Comparison of ENCODE assay signal across 20 cellular contexts in genomic region chr5:39451293-39451692, GRCh38. TPM values are rescaled to one million over a fixed set of nuclear protein-coding genes. Genes with fewer than 3 reads are reported as not detected.
A peak's percentile ranks its signal among the peaks of the same experiment; 100 is the strongest.
DNase-seq lines count a peak whose midpoint lies in the region; TF ChIP-seq lines count a peak whose summit lies in the region.
"Had no signal": no experiment of that assay in that cellular context is flagged by ENCODE, and none has a peak within 500 bp of the region (broad histone marks: within the 10 kb centered on the region; RNA-seq: fewer than 3 reads in every experiment).

No MANE protein-coding gene starts in this region.

- no peaks in the 10 kb centered on the region for H3K79me1 ChIP-seq in mesenchymal stem cell (replicated peaks; ENCODE audit: low read length, poor library complexity, severe bottlenecking)

- dilution Hi-C loops in mammary epithelial cell (cut with HindIII; ENCODE audit: low sequenced_read_pairs), result no loop called here

- H3K9me3 ChIP-seq in mammary epithelial cell (replicated peaks; ENCODE audit: insufficient read depth, low read length) (no peaks in the 10 kb centered on the region), mesenchymal stem cell (ENCODE audit: control insufficient read depth, low read length) (no peaks in the 10 kb centered on the region), transverse colon (no peaks in the 10 kb centered on the region), SJCRH30 (replicated peaks) (no peaks in the 10 kb centered on the region)
- H3K9me3 ChIP-seq: BLaER1 had no signal

- H3K79me2 ChIP-seq in mammary epithelial cell (ENCODE audit: insufficient read depth, low read length), result no peaks in the 10 kb centered on the region

- DNase-seq in mammary epithelial cell, result no peak
- no peak for DNase-seq in MCF 10A (ENCODE audit: unreplicated experiment)
- no peak for DNase-seq in mesenchymal stem cell
- DNase-seq in transverse colon, result no peak
- no peak for DNase-seq in GM10266 (ENCODE audit: extremely low spot score)
- no peak for DNase-seq in NCI-H774 (lab: John Stamatoyannopoulos, UW)
- no peak for DNase-seq in SJCRH30
- DNase-seq: CD4-positive, alpha-beta memory T cell; DMS153; DMS79 treated with DMSO at 0.1 percent for 48 hours; GF-D8; GM23248; HCEC 1CT; HFFc6 had no signal

- in situ Hi-C loops in mammary epithelial cell (cut with MboI; ENCODE audit: low sequenced_read_pairs in 2 of 2), result no loop called here
- in situ Hi-C loops in transverse colon (cut with MboI; ENCODE audit: low pct_ligation_motif_present in 1 of 4, low pct_unique_long_range_greater_than_20kb in 1 of 4, low sequenced_read_pairs in 3 of 4), result no loop called here

- TF ChIP-seq CTCF in mammary epithelial cell (conservative IDR thresholded peaks at IDR 0.05 in 1 of 2, IDR thresholded peaks at IDR 0.05 in 1 of 2; ENCODE audit: extremely low read depth in 1 of 2, insufficient read depth in 1 of 2, low read depth in 1 of 2, low read length in 2 of 2), result no peak
- no peak for TF ChIP-seq CTCF in MCF 10A (IDR thresholded peaks at IDR 0.05; ENCODE audit: unreplicated experiment)
- no peak for TF ChIP-seq CTCF in VCaP (conservative IDR thresholded peaks at IDR 0.05)
- no peak for TF ChIP-seq CTCF in transverse colon (IDR thresholded peaks at IDR 0.05)
- TF ChIP-seq CTCF in GM10266 (IDR thresholded peaks at IDR 0.05; ENCODE audit: control insufficient read depth, insufficient read depth, low read depth, missing control alignments), result no peak

- H3K27me3 ChIP-seq in mammary epithelial cell (ENCODE audit: insufficient read depth, low read length) (no peaks in the 10 kb centered on the region), mesenchymal stem cell (ENCODE audit: control insufficient read depth in 1 of 2, insufficient read depth in 1 of 2, low read length in 2 of 2) (no peaks in the 10 kb centered on the region), transverse colon (no peaks in the 10 kb centered on the region), SJCRH30 (0 out of 2 replicates have a peak, but pooled peaks cover 2% of the 10 kb centered on the region)
- H3K27me3 ChIP-seq: BLaER1 had no signal

- H4K8ac ChIP-seq in mesenchymal stem cell (ENCODE audit: low read length), result no peak overlapping the region

- H3K4me1 ChIP-seq in mammary epithelial cell (ENCODE audit: insufficient read depth, low read length) (no peaks in the 10 kb centered on the region), mesenchymal stem cell (ENCODE audit: control insufficient read depth, insufficient read depth, low read depth, low read length) (peaks cover 2% of the 10 kb centered on the region), transverse colon (peaks cover 0 to 42% (median 10%) of the 10 kb centered on the region in 4 donors), SJCRH30 (peaks cover 16% of the 10 kb centered on the region)
- H3K4me1 ChIP-seq: BLaER1 had no signal

- no peaks in the 10 kb centered on the region for H4K20me1 ChIP-seq in mammary epithelial cell (ENCODE audit: insufficient read depth, low read length)
- H4K20me1 ChIP-seq: BLaER1 had no signal

- BruUV-seq in mammary epithelial cell (replicated peaks; lab: Mats Ljungman, UMichigan) (no TSS peak), MCF 10A (replicated peaks; lab: Mats Ljungman, UMichigan) (no TSS peak)

- peaks cover 11% of the 10 kb centered on the region for H3K27me3 Mint-ChIP-seq in MCF 10A (ENCODE audit: insufficient read depth, unreplicated experiment)

- H2AFZ ChIP-seq in mammary epithelial cell (ENCODE audit: low read depth, low read length) (peak overlapping the region; percentile 44), mesenchymal stem cell (ENCODE audit: low read depth, low read length) (no peak overlapping the region)
- H2AFZ ChIP-seq: GM23248 had no signal

- no peak overlapping the region for H3K4me3 Mint-ChIP-seq in MCF 10A (ENCODE audit: unreplicated experiment)
- H3K4me3 Mint-ChIP-seq: CD14-positive monocyte; CD4-positive, alpha-beta memory T cell; HFFc6; IgD-negative memory B cell had no signal

- H3K9ac ChIP-seq in mammary epithelial cell (ENCODE audit: insufficient read depth, low read length) (no peak overlapping the region), mesenchymal stem cell (ENCODE audit: low read length) (no peak overlapping the region)
- H3K9ac ChIP-seq: BLaER1, GM23248 had no signal

- no peak overlapping the region for H2BK120ac ChIP-seq in mesenchymal stem cell (ENCODE audit: low read depth, low read length)

- H3K27ac Mint-ChIP-seq in MCF 10A (ENCODE audit: low read depth, unreplicated experiment), result no peak overlapping the region
- H3K27ac Mint-ChIP-seq: CD14-positive monocyte; CD4-positive, alpha-beta memory T cell; HFFc6; IgD-negative memory B cell had no signal

- no peaks in the 10 kb centered on the region for H3K4me1 Mint-ChIP-seq in MCF 10A (ENCODE audit: insufficient read depth, unreplicated experiment)
- H3K4me1 Mint-ChIP-seq: CD4-positive, alpha-beta memory T cell had no signal

- H3K36me3 ChIP-seq in mammary epithelial cell (ENCODE audit: insufficient read depth, low read length) (no peaks in the 10 kb centered on the region), mesenchymal stem cell (ENCODE audit: control insufficient read depth in 1 of 2, insufficient read depth in 2 of 2, low read depth in 1 of 2, low read length in 2 of 2) (no peaks in the 10 kb centered on the region), transverse colon (no peaks in the 10 kb centered on the region), SJCRH30 (no peaks in the 10 kb centered on the region)
- H3K36me3 ChIP-seq: BLaER1 had no signal

- TF ChIP-seq EP300 in transverse colon (IDR thresholded peaks at IDR 0.05; ENCODE audit: low read depth), result no peak

- H2BK15ac ChIP-seq in mesenchymal stem cell (ENCODE audit: low read depth, poor library complexity, severe bottlenecking), result no peak overlapping the region

- no peaks in the 10 kb centered on the region for H3K36me3 Mint-ChIP-seq in MCF 10A (ENCODE audit: insufficient read depth, unreplicated experiment)
- H3K36me3 Mint-ChIP-seq: CD14-positive monocyte; CD4-positive, alpha-beta memory T cell had no signal

- POLR2A ChIA-PET in MCF 10A (lab: Yijun Ruan, JAX), result no interaction called here

- H3K14ac ChIP-seq in mesenchymal stem cell (ENCODE audit: low read length in 2 of 2), result no peak overlapping the region

- CTCF ChIA-PET in mammary epithelial cell (lab: Charles Lee; ENCODE audit: low non-redundant PET) (no interaction called here), MCF 10A (lab: Yijun Ruan, JAX) (interaction anchor here (0.5 to 0.6 kb wide), 2 partner anchors 539 to 669 kb away, joined by 3 to 5 read pairs; no protein-coding TSS in a partner anchor)

- H3K4me3 ChIP-seq in mammary epithelial cell (replicated peaks in 1 of 3; ENCODE audit: insufficient read depth in 1 of 3, low read depth in 2 of 3, low read length in 3 of 3), result no peak overlapping the region
- no peak overlapping the region for H3K4me3 ChIP-seq in mesenchymal stem cell (ENCODE audit: insufficient read depth in 1 of 2, low read depth in 1 of 2, low read length in 2 of 2)
- no peak overlapping the region for H3K4me3 ChIP-seq in transverse colon
- no peak overlapping the region for H3K4me3 ChIP-seq in SJCRH30
- H3K4me3 ChIP-seq: BLaER1, GM12878, GM23248 had no signal

- WGBS in mammary epithelial cell (ENCODE audit: low coverage, missing lambda C conversion rate), result 12% methylated on average over 1 of the region's 1 CpG
- WGBS in mesenchymal stem cell, result no CpG with 5 or more reads among the region's 1 CpG
- WGBS in transverse colon (ENCODE audit: low coverage in 1 of 2), 2 donors, result 14 to 24% methylated on average over 1 of the region's 1 CpG

- H3K23ac ChIP-seq in mesenchymal stem cell (ENCODE audit: low read length in 2 of 2), result no peak overlapping the region

- no peak overlapping the region for H3K18ac ChIP-seq in mesenchymal stem cell (ENCODE audit: low read depth in 1 of 2, low read length in 2 of 2)

- peak overlapping the region; percentile 22 for H2AK5ac ChIP-seq in mesenchymal stem cell (ENCODE audit: low read length, severe bottlenecking)

- no peak for TF ChIP-seq POLR2A in transverse colon (IDR thresholded peaks at IDR 0.05)

- no peak overlapping the region for H2BK5ac ChIP-seq in mesenchymal stem cell (ENCODE audit: low read depth, low read length, poor library complexity, severe bottlenecking)

- no peak overlapping the region for H3K4ac ChIP-seq in mesenchymal stem cell (ENCODE audit: low read depth in 1 of 2, low read length in 2 of 2)

- intact Hi-C loops in mammary epithelial cell (cut with micrococcal nuclease), result no loop called here
- intact Hi-C loops in MCF 10A (cut with micrococcal nuclease), result no loop called here
- intact Hi-C loops in transverse colon (cut with DNase I; ENCODE audit: low total_unique reads), result no loop called here

- H3K27ac ChIP-seq in mammary epithelial cell (ENCODE audit: insufficient read depth, low read depth, low read length) (no peak overlapping the region), VCaP (peak overlapping the region; percentile 28), mesenchymal stem cell (ENCODE audit: low read length, poor library complexity, severe bottlenecking) (peak overlapping the region; percentile 69), transverse colon (peak overlapping the region in 3 of 4 donors; percentile 22 to 38 (median 34)), SJCRH30 (no peak overlapping the region)
- H3K27ac ChIP-seq: 22Rv1, BLaER1, GM23248 had no signal

- no peaks in the 10 kb centered on the region for H3K9me3 Mint-ChIP-seq in MCF 10A (ENCODE audit: unreplicated experiment)
- H3K9me3 Mint-ChIP-seq: CD14-positive monocyte; CD4-positive, alpha-beta memory T cell; HFFc6; IgD-negative memory B cell had no signal

- H2BK12ac ChIP-seq in mesenchymal stem cell (ENCODE audit: low read length in 2 of 2), result no peak overlapping the region

- no peak overlapping the region for H4K91ac ChIP-seq in mesenchymal stem cell (ENCODE audit: low read length)

- H3K4me2 ChIP-seq in mammary epithelial cell (ENCODE audit: insufficient read depth, low read depth, low read length), result no peak overlapping the region
- no peak overlapping the region for H3K4me2 ChIP-seq in mesenchymal stem cell (ENCODE audit: low read length, poor library complexity, severe bottlenecking)
- H3K4me2 ChIP-seq: BLaER1 had no signal

RNA-seq across cellular contexts. Expression of gene DAB2, which starts 26.5 kb away (rescaled TPM):
- total RNA-seq in mammary epithelial cell (10 to 100 TPM; 33.8 to 67.7 TPM), MCF 10A (2022) (0.68 and 2.1 TPM in 2 replicates), transverse colon (100 to 1,000 TPM in 1 of 4 donors, 10 to 100 TPM in 3; 34.4 to 143 (median 53.1) TPM)
- 16.0 TPM for polyA plus RNA-seq in mammary epithelial cell
- 28.2 TPM for polyA minus RNA-seq in mammary epithelial cell
- polyA plus RNA-seq in mesenchymal stem cell (2013, experiment 1 of 2), result 87.8 TPM
- polyA plus RNA-seq in mesenchymal stem cell (2013, experiment 2 of 2), result 86.6 TPM
- total RNA-seq in SJCRH30 (2014; rRNA removed; shearing (Covaris generic)), result 18.4 and 19.1 TPM in 2 replicates
- polyA plus RNA-seq: CD4-positive, alpha-beta memory T cell had no signal

Comparison
In these comparisons a context has a peak if more than half of its experiments do, and no peak if none do; other contexts are left out.
1. H3K27ac ChIP-seq: peak in VCaP (single experiment), mesenchymal stem cell (single experiment) and transverse colon (3 of 4); none in mammary epithelial cell (single experiment) and SJCRH30 (single experiment).